In the genomic region with DNA sequence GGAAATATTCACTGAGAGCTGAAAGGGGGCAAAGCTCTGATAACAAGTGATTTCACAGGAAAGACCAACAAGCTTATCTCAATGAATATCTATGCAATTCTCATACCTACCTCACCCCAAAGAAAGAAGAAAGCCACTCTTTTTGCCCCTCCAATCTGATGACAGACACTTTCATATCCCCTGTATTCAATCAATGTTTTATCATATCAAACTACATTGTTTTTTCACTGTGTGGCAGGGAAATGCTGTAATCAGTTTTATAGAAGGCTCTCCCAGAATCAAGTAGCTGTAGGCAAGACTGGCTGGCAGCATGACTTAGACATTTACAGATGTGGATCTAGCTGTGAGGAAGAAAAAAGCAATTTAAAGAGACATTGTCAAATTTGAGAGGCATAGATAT, we compare ENCODE assay signal across 1 cellular context.
TF ChIP-seq lines count a peak whose summit lies in the region.

No MANE protein-coding gene starts in this region.

TF ChIP-seq in GM23338, 12 proteins besides CTCF, POLR2A, EP300 and RAD21 (continued from another document):
- TF ChIP-seq ZNF462 (CRISPR knock-in tag; IDR thresholded peaks at IDR 0.05) (no peak), ZNF331 (CRISPR knock-in tag; IDR thresholded peaks at IDR 0.05; ENCODE audit: low read depth) (no peak), JUNB (IDR thresholded peaks at IDR 0.05; ENCODE audit: unreplicated experiment) (no peak), CREB1 (CRISPR knock-in tag; IDR thresholded peaks at IDR 0.05; ENCODE audit: low read depth) (no peak)
